23 cellular contexts compared by ENCODE assay signal in genomic region chr6:81962198-81962597, GRCh38.
DNase-seq lines count a peak whose midpoint lies in the region; ATAC-seq and TF ChIP-seq lines count a peak whose summit lies in the region.
"Had no signal": no experiment of that assay in that cellular context is flagged by ENCODE, and none has a peak within 500 bp of the region (broad histone marks: within the 10 kb centered on the region; RNA-seq: fewer than 3 reads in every experiment).

No MANE protein-coding gene starts in this region.

- no peak overlapping the region for H3K4me3 ChIP-seq in GM23248
- H3K4me3 ChIP-seq in choroid plexus epithelial cell (ENCODE audit: low read depth, low read length): no peak overlapping the region
- no peak overlapping the region for H3K4me3 ChIP-seq in left lung
- H3K4me3 ChIP-seq: lung, mucosa of descending colon, pancreas, right atrium auricular region had no signal

- TF ChIP-seq CTCF in choroid plexus epithelial cell (conservative IDR thresholded peaks at IDR 0.05; ENCODE audit: low read depth, low read length): no peak
- TF ChIP-seq CTCF in left lung (IDR thresholded peaks at IDR 0.05): no peak

- H3K27me3 Mint-ChIP-seq in activated T-helper 1 cell treated with anti-CD3 and anti-CD28 coated beads, Interleukin-12 subunit alpha, Interleukin-12 subunit beta, Interleukin-2, Interleukin-4 antibody, amounts not matched to agents 30 ng/mL and 10 ng/mL and 1 ng/mL, durations not matched to agents 14 hours and 24 hours and 36 hours (ENCODE audit: insufficient read depth): no peaks in the 10 kb centered on the region
- H3K27me3 Mint-ChIP-seq: central memory CD8-positive, alpha-beta T cell had no signal

- H2AFZ ChIP-seq in GM23248: no peak overlapping the region

- WGBS in GM23248 (ENCODE audit: low coverage in 1 of 2, low lambda C conversion rate in 2 of 2, missing lambda C conversion rate in 2 of 2), 2 experiments: 91 to 94% methylated on average over 3 of the region's 3 CpGs

- H3K27me3 ChIP-seq in GM23248 (replicated peaks; ENCODE audit: insufficient read depth) (no peaks in the 10 kb centered on the region), left lung (no peaks in the 10 kb centered on the region)
- H3K27me3 ChIP-seq: BE2C, pancreas, right atrium auricular region had no signal

- no peaks in the 10 kb centered on the region; the same call in 1 of the 2 replicates for H3K9me2 ChIP-seq in GM23248 (ENCODE audit: insufficient read depth)

- no peak overlapping the region for H3K4me3 Mint-ChIP-seq in activated T-helper 1 cell treated with anti-CD3 and anti-CD28 coated beads, Interleukin-12 subunit alpha, Interleukin-12 subunit beta, Interleukin-2, Interleukin-4 antibody, amounts not matched to agents 30 ng/mL and 10 ng/mL and 1 ng/mL, durations not matched to agents 14 hours and 24 hours and 36 hours
- H3K4me3 Mint-ChIP-seq: central memory CD8-positive, alpha-beta T cell; nephron; stimulated activated effector memory CD8-positive, alpha-beta T cell treated with anti-CD3 and anti-CD28 coated beads, Interleukin-12 subunit alpha, Interleukin-12 subunit beta, amount 100 ng/mL, for 72 hours; T-helper 2 cell treated with Interferon-gamma antibody and Interleukin-4, amounts not matched to agents 5 μg/mL and 100 μg/mL, for 36 hours had no signal

- H3K9me3 ChIP-seq in GM23248 (ENCODE audit: low read depth) (no peaks in the 10 kb centered on the region), left lung (peaks cover 0 to 5% of the 10 kb centered on the region in 2 donors)
- H3K9me3 ChIP-seq: BE2C, mucosa of descending colon, pancreas, right atrium auricular region had no signal

- H3K4me1 ChIP-seq in GM23248 (ENCODE audit: insufficient read depth) (no peaks in the 10 kb centered on the region), left lung (peaks cover 0 to 4% of the 10 kb centered on the region in 2 donors)
- H3K4me1 ChIP-seq: BE2C, pancreas, right atrium auricular region had no signal

- in situ Hi-C loops in GM23248 (cut with MboI): no loop called here

- H3F3A ChIP-seq in GM23248 (ENCODE audit: insufficient read depth): no peaks in the 10 kb centered on the region

- intact Hi-C loops in left lung (cut with DNase I): no loop called here
- intact Hi-C loops in activated T-helper 1 cell treated with anti-CD3 and anti-CD28 coated beads, Interleukin-12 subunit alpha, Interleukin-12 subunit beta, Interleukin-2, Interleukin-4 antibody, amounts not matched to agents 30 ng/mL and 10 ng/mL and 1 ng/mL, durations not matched to agents 14 hours and 24 hours and 36 hours (cut with micrococcal nuclease): no loop called here

- H3K27ac ChIP-seq in GM23248 (no peak overlapping the region), left lung (no peak overlapping the region)
- H3K27ac ChIP-seq: pancreas, right atrium auricular region had no signal

- no peak overlapping the region for H3K9ac ChIP-seq in GM23248

- H3K36me3 ChIP-seq in GM23248 (ENCODE audit: low read depth) (no peaks in the 10 kb centered on the region), left lung (no peaks in the 10 kb centered on the region)
- H3K36me3 ChIP-seq: BE2C, pancreas, right atrium auricular region had no signal

- H4K20me1 ChIP-seq in GM23248 (ENCODE audit: insufficient read depth): no peaks in the 10 kb centered on the region

- no peak overlapping the region for H3K4me2 ChIP-seq in GM23248 (ENCODE audit: unreplicated experiment)

- H3K36me3 Mint-ChIP-seq in activated T-helper 1 cell treated with anti-CD3 and anti-CD28 coated beads, Interleukin-12 subunit alpha, Interleukin-12 subunit beta, Interleukin-2, Interleukin-4 antibody, amounts not matched to agents 30 ng/mL and 10 ng/mL and 1 ng/mL, durations not matched to agents 14 hours and 24 hours and 36 hours (ENCODE audit: low read depth): no peaks in the 10 kb centered on the region
- H3K36me3 Mint-ChIP-seq: stimulated activated effector memory CD8-positive, alpha-beta T cell treated with anti-CD3 and anti-CD28 coated beads, Interleukin-12 subunit alpha, Interleukin-12 subunit beta, amount 100 ng/mL, for 72 hours had no signal

- H3K79me2 ChIP-seq in GM23248 (ENCODE audit: insufficient read depth): no peaks in the 10 kb centered on the region

- no peaks in the 10 kb centered on the region for H3K4me1 Mint-ChIP-seq in activated T-helper 1 cell treated with anti-CD3 and anti-CD28 coated beads, Interleukin-12 subunit alpha, Interleukin-12 subunit beta, Interleukin-2, Interleukin-4 antibody, amounts not matched to agents 30 ng/mL and 10 ng/mL and 1 ng/mL, durations not matched to agents 14 hours and 24 hours and 36 hours (ENCODE audit: low read depth)
- H3K4me1 Mint-ChIP-seq: central memory CD8-positive, alpha-beta T cell; nephron; stimulated activated effector memory CD8-positive, alpha-beta T cell treated with anti-CD3 and anti-CD28 coated beads, Interleukin-12 subunit alpha, Interleukin-12 subunit beta, amount 100 ng/mL, for 72 hours had no signal

- H3K27ac Mint-ChIP-seq in activated T-helper 1 cell treated with anti-CD3 and anti-CD28 coated beads, Interleukin-12 subunit alpha, Interleukin-12 subunit beta, Interleukin-2, Interleukin-4 antibody, amounts not matched to agents 30 ng/mL and 10 ng/mL and 1 ng/mL, durations not matched to agents 14 hours and 24 hours and 36 hours: no peak overlapping the region
- H3K27ac Mint-ChIP-seq: nephron; stimulated activated effector memory CD8-positive, alpha-beta T cell treated with anti-CD3 and anti-CD28 coated beads, Interleukin-12 subunit alpha, Interleukin-12 subunit beta, amount 100 ng/mL, for 72 hours; T-helper 2 cell treated with Interferon-gamma antibody and Interleukin-4, amounts not matched to agents 5 μg/mL and 100 μg/mL, for 36 hours had no signal

- H3K9me3 Mint-ChIP-seq in activated T-helper 1 cell treated with anti-CD3 and anti-CD28 coated beads, Interleukin-12 subunit alpha, Interleukin-12 subunit beta, Interleukin-2, Interleukin-4 antibody, amounts not matched to agents 30 ng/mL and 10 ng/mL and 1 ng/mL, durations not matched to agents 14 hours and 24 hours and 36 hours: peaks cover 8% of the 10 kb centered on the region

- peak; percentile 42 for ATAC-seq in left lung
- ATAC-seq in HG02840 (IDR thresholded peaks at IDR 0.05; ENCODE audit: low FRiP score, unreplicated experiment): no peak
- no peak for ATAC-seq in GM19452 (IDR thresholded peaks at IDR 0.05; ENCODE audit: unreplicated experiment)
- ATAC-seq: mucosa of descending colon; pancreas; stimulated activated effector memory CD8-positive, alpha-beta T cell treated with anti-CD3 and anti-CD28 coated beads, Interleukin-12 subunit alpha, Interleukin-12 subunit beta, amount 100 ng/mL, for 72 hours had no signal

- DNase-seq in GM23248: peak; percentile 16
- peak; percentile 33 for DNase-seq in NOMO-1 treated with DMSO at 0.1 percent for 48 hours (lab: John Stamatoyannopoulos, UW; ENCODE audit: unreplicated experiment)
- peak; percentile 35 for DNase-seq in choroid plexus epithelial cell (ENCODE audit: low read depth)
- DNase-seq in left lung: no peak
- DNase-seq in germinal center (ENCODE audit: low spot score): no peak
- no peak for DNase-seq in activated T-helper 1 cell treated with anti-CD3 and anti-CD28 coated beads, Interleukin-12 subunit alpha, Interleukin-12 subunit beta, Interleukin-2, Interleukin-4 antibody, amounts not matched to agents 30 ng/mL and 10 ng/mL and 1 ng/mL, durations not matched to agents 14 hours and 24 hours and 36 hours (ENCODE audit: low spot score)
- DNase-seq: activated CD4-positive, alpha-beta T cell treated with anti-CD3 and anti-CD28 coated beads for 4 hours; activated CD8-positive, alpha-beta memory T cell treated with anti-CD3 and anti-CD28 coated beads for 24 hours; activated gamma-delta T cell; BE2C; MM.1S; mucosa of descending colon; NCI-H524 treated with DMSO at 0.1 percent for 48 hours; pancreas; stimulated activated CD4-positive, alpha-beta T cell treated with anti-CD3 and anti-CD28 coated beads, Interleukin-4, amount 100 ng/mL, for 24 hours had no signal

Comparison
In these comparisons a context has a peak if more than half of its experiments do, and no peak if none do; other contexts are left out.
1. DNase-seq: peak in GM23248 (single experiment), NOMO-1 treated with DMSO at 0.1 percent for 48 hours (single experiment) and choroid plexus epithelial cell (single experiment); none in left lung (0 of 2), germinal center (single experiment) and activated T-helper 1 cell treated with anti-CD3 and anti-CD28 coated beads, Interleukin-12 subunit alpha, Interleukin-12 subunit beta, Interleukin-2, Interleukin-4 antibody, amounts not matched to agents 30 ng/mL and 10 ng/mL and 1 ng/mL, durations not matched to agents 14 hours and 24 hours and 36 hours (single experiment).